Comparison of ENCODE assay signal across 1 cellular context in the genomic region with DNA sequence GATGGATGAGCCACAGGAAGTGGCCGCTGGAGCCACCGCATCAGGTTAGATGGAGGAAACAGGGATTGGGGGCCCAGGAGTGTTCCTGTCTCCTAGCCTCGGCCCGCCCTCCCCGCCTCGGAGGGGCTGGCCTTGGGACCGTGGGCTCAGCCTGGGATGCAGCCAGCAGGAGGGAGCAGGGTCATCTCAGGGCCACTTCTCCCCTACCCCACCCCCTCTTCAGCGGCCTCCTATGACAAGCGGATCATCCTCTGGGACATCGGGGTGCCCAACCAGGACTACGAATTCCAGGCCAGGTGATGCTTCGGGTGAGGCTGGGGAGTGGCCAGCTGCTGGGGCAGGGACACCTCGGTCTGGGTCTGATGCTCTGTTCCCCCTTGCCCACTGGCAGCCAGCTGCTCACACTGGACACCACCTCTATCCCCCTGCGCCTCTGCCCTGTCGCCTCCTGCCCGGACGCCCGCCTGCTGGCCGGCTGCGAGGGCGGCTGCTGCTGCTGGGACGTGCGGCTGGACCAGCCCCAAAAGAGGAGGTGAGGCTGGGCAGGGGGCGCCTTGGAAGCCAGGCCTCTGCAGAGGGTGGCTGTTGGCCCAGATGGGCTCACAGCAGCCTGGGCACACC.
TF ChIP-seq lines count a peak whose summit lies in the region.

No MANE protein-coding gene starts in this region.

TF ChIP-seq in IMR-90, 13 proteins besides CTCF, POLR2A, EP300 and RAD21:
- no peak for TF ChIP-seq MAZ (IDR thresholded peaks at IDR 0.05; ENCODE audit: borderline replicate concordance, low read depth, low read length)
- TF ChIP-seq MXI1 (IDR thresholded peaks at IDR 0.05; ENCODE audit: borderline replicate concordance, low read depth, low read length) = no peak
- no peak for TF ChIP-seq USF2 (IDR thresholded peaks at IDR 0.05; ENCODE audit: low read depth, low read length)
- TF ChIP-seq RCOR1 (IDR thresholded peaks at IDR 0.05; ENCODE audit: insufficient replicate concordance, low read length) = no peak
- TF ChIP-seq NFE2L2 (IDR thresholded peaks at IDR 0.05; ENCODE audit: low read depth, low read length) = no peak
- TF ChIP-seq BHLHE40 (IDR thresholded peaks at IDR 0.05; ENCODE audit: low read depth, low read length) = no peak
- no peak for TF ChIP-seq RFX5 (IDR thresholded peaks at IDR 0.05; ENCODE audit: low read depth, low read length)
- TF ChIP-seq CEBPB (IDR thresholded peaks at IDR 0.05; ENCODE audit: low read depth, low read length) = no peak
- no peak for TF ChIP-seq SMC3 (IDR thresholded peaks at IDR 0.05; ENCODE audit: low read depth, low read length)
- TF ChIP-seq, protein P1, sequence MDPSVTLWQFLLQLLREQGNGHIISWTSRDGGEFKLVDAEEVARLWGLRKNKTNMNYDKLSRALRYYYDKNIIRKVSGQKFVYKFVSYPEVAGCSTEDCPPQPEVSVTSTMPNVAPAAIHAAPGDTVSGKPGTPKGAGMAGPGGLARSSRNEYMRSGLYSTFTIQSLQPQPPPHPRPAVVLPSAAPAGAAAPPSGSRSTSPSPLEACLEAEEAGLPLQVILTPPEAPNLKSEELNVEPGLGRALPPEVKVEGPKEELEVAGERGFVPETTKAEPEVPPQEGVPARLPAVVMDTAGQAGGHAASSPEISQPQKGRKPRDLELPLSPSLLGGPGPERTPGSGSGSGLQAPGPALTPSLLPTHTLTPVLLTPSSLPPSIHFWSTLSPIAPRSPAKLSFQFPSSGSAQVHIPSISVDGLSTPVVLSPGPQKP (IDR thresholded peaks at IDR 0.05; ENCODE audit: borderline replicate concordance, low read depth, low read length) = no peak
- no peak for TF ChIP-seq FOS (IDR thresholded peaks at IDR 0.05; ENCODE audit: low read depth, low read length)
- no peak for TF ChIP-seq CHD1 (IDR thresholded peaks at IDR 0.05; ENCODE audit: low read depth, low read length)
- TF ChIP-seq MAFK (IDR thresholded peaks at IDR 0.05; ENCODE audit: low read depth, low read length) = no peak
TF ChIP-seq in IMR-90: peak in this region for 0.
